ENCODE assay signal across 18 cellular contexts in genomic region chr2:161116463-161116960, GRCh38. TPM values are rescaled to one million over a fixed set of nuclear protein-coding genes. Genes with fewer than 3 reads are reported as not detected.
A peak's percentile ranks its signal among the peaks of the same experiment; 100 is the strongest.
DNase-seq lines count a peak whose midpoint lies in the region; ATAC-seq and TF ChIP-seq lines count a peak whose summit lies in the region.
"Had no signal": no experiment of that assay in that cellular context is flagged by ENCODE, and none has a peak within 500 bp of the region (broad histone marks: within the 10 kb centered on the region; RNA-seq: fewer than 3 reads in every experiment).

No MANE protein-coding gene starts in this region.

- H3K79me2 ChIP-seq in DOHH2 (ENCODE audit: control insufficient read depth, low read length) = peaks cover 53% of the 10 kb centered on the region
- H3K79me2 ChIP-seq in Karpas-422 (ENCODE audit: low read length) = peaks cover 1% of the 10 kb centered on the region; the same call in 1 of the 2 replicates
- no peaks in the 10 kb centered on the region for H3K79me2 ChIP-seq in smooth muscle cell (ENCODE audit: low read depth)

- H3K4me2 ChIP-seq in DOHH2 (ENCODE audit: low read length) = peak overlapping the region; percentile 55
- H3K4me2 ChIP-seq in Karpas-422 (ENCODE audit: low read depth, low read length, poor library complexity, severe bottlenecking) = peak overlapping the region; percentile 66
- H3K4me2 ChIP-seq in smooth muscle cell = peak overlapping the region; percentile 29
- H3K4me2 ChIP-seq: SK-N-SH had no signal

- H2AFZ ChIP-seq in Karpas-422 (ENCODE audit: low read length) (no peak overlapping the region), smooth muscle cell (ENCODE audit: low read depth) (peak overlapping the region; percentile 16)

- 62% methylated on average over 5 of the region's 5 CpGs for WGBS in smooth muscle cell (ENCODE audit: low lambda C conversion rate)

- no peaks in the 10 kb centered on the region for H3K27me3 ChIP-seq in DOHH2 (ENCODE audit: control insufficient read depth, low read length)
- H3K27me3 ChIP-seq in Karpas-422 (ENCODE audit: low read length) = no peaks in the 10 kb centered on the region
- H3K27me3 ChIP-seq in smooth muscle cell (ENCODE audit: low read depth) = no peaks in the 10 kb centered on the region

- H3K4me3 ChIP-seq in DOHH2 (ENCODE audit: low read length) = peak overlapping the region; percentile 62
- H3K4me3 ChIP-seq in Karpas-422 (ENCODE audit: low read length) = peak overlapping the region; percentile 43
- no peak overlapping the region for H3K4me3 ChIP-seq in smooth muscle cell
- H3K4me3 ChIP-seq: K562 had no signal

- peak overlapping the region; percentile 100 for H3K27ac ChIP-seq in DOHH2 (ENCODE audit: low read depth, low read length)
- peak overlapping the region; percentile 100 for H3K27ac ChIP-seq in Karpas-422 (ENCODE audit: low read length)
- H3K27ac ChIP-seq in smooth muscle cell (ENCODE audit: low read depth) = no peak overlapping the region

- peaks cover 87% of the 10 kb centered on the region for H3K4me1 ChIP-seq in DOHH2 (ENCODE audit: control insufficient read depth, low read length)
- H3K4me1 ChIP-seq in Karpas-422 (ENCODE audit: low read length) = peaks cover 88% of the 10 kb centered on the region
- no peaks in the 10 kb centered on the region for H3K4me1 ChIP-seq in smooth muscle cell (ENCODE audit: low read depth)

- H4K20me1 ChIP-seq in DOHH2 (ENCODE audit: control insufficient read depth, insufficient read depth, low read depth, low read length) (no peaks in the 10 kb centered on the region), Karpas-422 (ENCODE audit: insufficient read depth, low read depth, low read length) (no peaks in the 10 kb centered on the region), smooth muscle cell (ENCODE audit: low read depth) (no peaks in the 10 kb centered on the region)

- DNase-seq in Karpas-422 = peak; percentile 95
- DNase-seq in OCI-M1 (lab: John Stamatoyannopoulos, UW) = peak; percentile 6
- no peak for DNase-seq in smooth muscle cell (lab: John Stamatoyannopoulos, UW; ENCODE audit: unreplicated experiment)
- no peak for DNase-seq in H4 (ENCODE audit: low spot score)
- no peak for DNase-seq in omental fat pad (ENCODE audit: low spot score)
- DNase-seq: COR-L47, DMS153, H9, NCI-H1417, NCI-H1930, NCI-H446 treated with DMSO at 0.1 percent for 48 hours, NCI-H748 treated with DMSO at 0.1 percent for 48 hours, SK-N-SH had no signal

- H3K36me3 ChIP-seq in DOHH2 (ENCODE audit: control insufficient read depth, low read length) = peaks cover 37% of the 10 kb centered on the region
- H3K36me3 ChIP-seq in Karpas-422 (ENCODE audit: insufficient read depth, low read length) = no peaks in the 10 kb centered on the region
- H3K36me3 ChIP-seq in smooth muscle cell (ENCODE audit: low read depth) = no peaks in the 10 kb centered on the region

- peak overlapping the region; percentile 70 for H3K9ac ChIP-seq in Karpas-422 (ENCODE audit: low read length)
- H3K9ac ChIP-seq in smooth muscle cell (ENCODE audit: low read depth) = no peak overlapping the region
- H3K9ac ChIP-seq: SK-N-SH had no signal

- no peaks in the 10 kb centered on the region for H3K9me2 ChIP-seq in DOHH2 (replicated peaks; ENCODE audit: control insufficient read depth, low read length)
- no peaks in the 10 kb centered on the region for H3K9me2 ChIP-seq in Karpas-422 (replicated peaks; ENCODE audit: insufficient read depth, low read length)
- H3K9me2 ChIP-seq: SK-N-SH had no signal

- ATAC-seq in HG03521 (IDR thresholded peaks at IDR 0.05; ENCODE audit: unreplicated experiment) = no peak
- ATAC-seq in omental fat pad (ENCODE audit: low FRiP score) = no peak
- ATAC-seq: K562, Panc1, Right ventricle myocardium inferior had no signal

- H3F3A ChIP-seq in DOHH2 (ENCODE audit: control insufficient read depth, insufficient read depth) (peaks cover 27% of the 10 kb centered on the region), smooth muscle cell (ENCODE audit: low read depth) (peaks cover 5% of the 10 kb centered on the region)

- no peak for TF ChIP-seq CTCF in DOHH2 (IDR thresholded peaks at IDR 0.05; ENCODE audit: low read depth, low read length, poor library complexity, severe bottlenecking)
- TF ChIP-seq CTCF in smooth muscle cell (IDR thresholded peaks at IDR 0.05; ENCODE audit: borderline replicate concordance, insufficient read depth, poor library complexity, severe bottlenecking) = no peak
- no peak for TF ChIP-seq CTCF in omental fat pad (IDR thresholded peaks at IDR 0.05)

- H3K9me3 ChIP-seq in DOHH2 (ENCODE audit: control insufficient read depth, insufficient read depth, low read length) (no peaks in the 10 kb centered on the region), Karpas-422 (ENCODE audit: low read length) (no peaks in the 10 kb centered on the region), smooth muscle cell (replicated peaks; ENCODE audit: low read depth) (no peaks in the 10 kb centered on the region)
- H3K9me3 ChIP-seq: SK-N-SH had no signal

RNA-seq across cellular contexts. Expression of gene TANK, which starts 43.7 kb away (rescaled TPM):
- total RNA-seq in Karpas-422 (2014; rRNA removed; shearing (Covaris generic); ENCODE audit: low replicate concordance) = 141 and 295 TPM in 2 replicates
- total RNA-seq in smooth muscle cell (94.2 and 120 TPM in 2 replicates), omental fat pad (100 to 1,000 TPM; 102 to 143 (median 121) TPM)
- polyA plus RNA-seq in smooth muscle cell = 47.9 and 49.4 TPM in 2 replicates
- total RNA-seq in H4 (2014; rRNA removed; shearing (Covaris generic)) = 64.4 and 71.3 TPM in 2 replicates

Comparison
In these comparisons a context has a peak if more than half of its experiments do, and no peak if none do; other contexts are left out.
1. DNase-seq: peak in Karpas-422 (single experiment) and OCI-M1 (single experiment); none in smooth muscle cell (single experiment), H4 (single experiment) and omental fat pad (single experiment).
2. Peak in every context shown above with its lines, with median percentiles within 50 percentile points of each other: H3K4me2 ChIP-seq.